Comparison of ENCODE assay signal across 13 cellular contexts in the genomic region with DNA sequence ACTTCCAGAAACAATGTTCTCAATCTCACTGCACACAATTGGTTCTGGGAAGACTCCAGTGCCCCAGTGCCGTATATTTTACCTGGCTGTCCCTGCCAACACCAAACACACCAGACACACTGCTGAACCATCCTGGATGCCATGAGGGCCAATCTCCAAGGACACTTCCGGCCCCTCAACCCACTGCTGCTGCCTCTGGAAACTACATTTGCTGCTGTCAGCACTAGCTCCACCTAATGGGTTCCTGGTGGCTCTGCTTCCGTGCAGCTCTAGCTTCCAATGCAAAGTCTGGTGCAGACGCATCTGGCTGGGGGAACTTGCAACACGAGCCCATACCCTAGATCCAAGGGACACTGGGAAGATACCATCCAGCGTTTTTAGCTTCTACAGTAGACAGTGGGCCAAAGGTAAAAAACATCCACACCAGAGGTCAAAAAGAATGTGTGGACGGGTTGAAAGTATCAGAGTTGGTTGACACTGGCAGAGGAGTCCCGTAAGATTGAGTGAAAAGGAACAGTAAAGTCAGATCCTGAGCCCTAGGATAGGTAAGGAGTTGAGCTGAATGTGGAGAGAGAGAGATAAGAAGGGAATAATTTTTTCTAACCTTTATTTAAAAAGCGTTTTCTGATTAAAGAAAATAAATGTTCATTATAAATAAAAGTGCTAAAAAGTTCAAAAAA.
DNase-seq lines count a peak whose midpoint lies in the region; TF ChIP-seq lines count a peak whose summit lies in the region.
"Had no signal": no experiment of that assay in that cellular context is flagged by ENCODE, and none has a peak within 500 bp of the region (broad histone marks: within the 10 kb centered on the region; RNA-seq: fewer than 3 reads in every experiment).

No MANE protein-coding gene starts in this region.

- H3K27ac Mint-ChIP-seq in H9, result no peak overlapping the region

- no peak overlapping the region for H3K18ac ChIP-seq in H9 (ENCODE audit: insufficient read length, low read depth, low read length)

- H3K9ac ChIP-seq in H9 (ENCODE audit: extremely low read depth, insufficient read length, low read length) (no peak overlapping the region), SK-N-SH (no peak overlapping the region)

- no peak overlapping the region for H3K23ac ChIP-seq in H9 (ENCODE audit: insufficient read length, low read depth, low read length)

- WGBS in H9 (ENCODE audit: extremely low coverage, insufficient read length, low lambda C conversion rate), result no CpG with 5 or more reads among the region's 9 CpGs
- 43% methylated on average over 9 of the region's 9 CpGs for WGBS in SK-N-SH (ENCODE audit: low lambda C conversion rate)

- H3T11ph ChIP-seq in H9 (ENCODE audit: low read length), result no peak overlapping the region

- no peak overlapping the region for H4K5ac ChIP-seq in H9 (ENCODE audit: insufficient read length, low read depth, low read length)

- H2AFZ ChIP-seq in H9 (ENCODE audit: low read length), result no peak overlapping the region
- no peak overlapping the region for H2AFZ ChIP-seq in SK-N-SH (ENCODE audit: low read depth)

- TF ChIP-seq CTCF in BJ (IDR thresholded peaks at IDR 0.05; ENCODE audit: insufficient read depth, low read depth, low read length), result peak; percentile 21; the same call in 1 of the 2 replicates
- peak; percentile 58 for TF ChIP-seq CTCF in H9 (conservative IDR thresholded peaks at IDR 0.05)
- TF ChIP-seq CTCF in SK-N-SH (IDR thresholded peaks at IDR 0.05), result peak; percentile 7; the same call in 1 of the 2 replicates

- CTCF ChIA-PET in BJ (lab: Yijun Ruan, JAX) (no interaction called here), SK-N-SH (lab: Yijun Ruan, JAX) (interaction anchor here (1.4 kb wide), 1 partner anchor 73 kb away, joined by 3 read pairs; no protein-coding TSS in a partner anchor)

- peaks cover 11 to 17% of the 10 kb centered on the region in 2 experiments for H3K4me1 Mint-ChIP-seq in H9

- H3K4me2 ChIP-seq in H9 (ENCODE audit: insufficient read depth, insufficient read length, low read length), result no peak overlapping the region
- no peak overlapping the region for H3K4me2 ChIP-seq in SK-N-SH

- H2BK12ac ChIP-seq in H9 (ENCODE audit: insufficient read length, low read depth, low read length), result no peak overlapping the region

- no peaks in the 10 kb centered on the region for H3K79me1 ChIP-seq in H9 (ENCODE audit: insufficient read depth, low read depth, low read length, poor library complexity, severe bottlenecking)

- H3K36me3 ChIP-seq in BJ (ENCODE audit: control insufficient read depth, insufficient read depth, low read length), result no peaks in the 10 kb centered on the region
- no peaks in the 10 kb centered on the region for H3K36me3 ChIP-seq in SK-N-SH (replicated peaks in 1 of 2; ENCODE audit: control insufficient read depth in 1 of 2, insufficient read depth in 2 of 2, low read length in 1 of 2)
- H3K36me3 ChIP-seq: neutrophil, upper lobe of left lung had no signal

- H3K4me3 Mint-ChIP-seq in H9, result no peak overlapping the region

- peaks cover 3% of the 10 kb centered on the region; the same call in 1 of the 2 replicates for H3K27me3 Mint-ChIP-seq in H9 (ENCODE audit: low read depth)

- no peak overlapping the region for H2BK15ac ChIP-seq in H9 (ENCODE audit: low read depth, low read length)

- H2AK5ac ChIP-seq in H9 (ENCODE audit: insufficient read length, low read length), result no peak overlapping the region

- no peak overlapping the region for H4K8ac ChIP-seq in H9 (replicated peaks; ENCODE audit: insufficient read length, low read depth, low read length)

- DNase-seq in BJ (ENCODE audit: low read depth) (no peak), H9 (peak; percentile 81), SK-N-SH (peak; percentile 11), iPS DF 19.7 (ENCODE audit: low read depth, low spot score) (peak; percentile 65), MV-4-11 (lab: John Stamatoyannopoulos, UW) (no peak), NOMO-1 treated with dmso at 0.1 percent for 144 hours (lab: John Stamatoyannopoulos, UW; ENCODE audit: unreplicated experiment) (no peak), NCI-H1417 (lab: John Stamatoyannopoulos, UW) (no peak)
- no peak for DNase-seq in stimulated activated CD4-positive, alpha-beta T cell treated with anti-CD3 and anti-CD28 coated beads, Interleukin-15, amount 100 ng/mL, for 24 hours
- DNase-seq: cerebellar nuclear complex, NCI-H187, SW 1271, upper lobe of left lung had no signal

- H4K91ac ChIP-seq in H9 (ENCODE audit: insufficient read length, low read depth, low read length), result no peak overlapping the region

- no peak overlapping the region for H2BK5ac ChIP-seq in H9 (ENCODE audit: insufficient read length, low read length)

- no peaks in the 10 kb centered on the region for H3K27me3 ChIP-seq in BJ (ENCODE audit: control insufficient read depth, insufficient read depth, low read length)
- no peaks in the 10 kb centered on the region for H3K27me3 ChIP-seq in H9 (ENCODE audit: insufficient read depth, low read length)
- peaks cover 4% of the 10 kb centered on the region for H3K27me3 ChIP-seq in SK-N-SH (ENCODE audit: insufficient read depth)
- H3K27me3 ChIP-seq: neutrophil, upper lobe of left lung had no signal

- H3K56ac ChIP-seq in H9 (ENCODE audit: insufficient read length, low read depth, low read length), result no peak overlapping the region

- no peak for TF ChIP-seq EP300 in SK-N-SH (IDR thresholded peaks at IDR 0.05; ENCODE audit: borderline replicate concordance in 1 of 2, low read depth in 1 of 2, low read length in 1 of 2)

- H3K79me2 ChIP-seq in H9 (ENCODE audit: insufficient read depth, low read length), result no peaks in the 10 kb centered on the region
- no peaks in the 10 kb centered on the region for H3K79me2 ChIP-seq in SK-N-SH (ENCODE audit: insufficient read depth)

- H3K4me1 ChIP-seq in H9 (ENCODE audit: insufficient read depth, low read length) (peaks cover 2% of the 10 kb centered on the region; the same call in 1 of the 2 replicates), SK-N-SH (ENCODE audit: control insufficient read depth in 1 of 2, insufficient read depth in 2 of 2, low read depth in 1 of 2, low read length in 1 of 2) (no peaks in the 10 kb centered on the region; a peak in 1 of 4 replicates)
- H3K4me1 ChIP-seq: upper lobe of left lung had no signal

- no peaks in the 10 kb centered on the region for H3K23me2 ChIP-seq in H9 (ENCODE audit: insufficient read length, low read depth, low read length, poor library complexity, severe bottlenecking)

- H2BK120ac ChIP-seq in H9 (ENCODE audit: low read depth, low read length, poor library complexity, severe bottlenecking), result no peak overlapping the region

- H3K4ac ChIP-seq in H9 (ENCODE audit: low read depth, low read length), result no peak overlapping the region

- H3K9me3 ChIP-seq in H9 (ENCODE audit: control insufficient read depth, low read depth, low read length) (no peaks in the 10 kb centered on the region), SK-N-SH (no peaks in the 10 kb centered on the region)
- H3K9me3 ChIP-seq: neutrophil, upper lobe of left lung had no signal

- no peak overlapping the region for H3K4me3 ChIP-seq in BJ (ENCODE audit: low read depth, low read length)
- no peak overlapping the region for H3K4me3 ChIP-seq in SK-N-SH (ENCODE audit: low read depth in 2 of 2, low read length in 1 of 2)
- H3K4me3 ChIP-seq: upper lobe of left lung had no signal

- no peak overlapping the region for H3K14ac ChIP-seq in H9 (ENCODE audit: insufficient read depth, low read length)

- no peaks in the 10 kb centered on the region for H4K20me1 ChIP-seq in H9 (ENCODE audit: control insufficient read depth, insufficient read depth, insufficient read length)
- H4K20me1 ChIP-seq in SK-N-SH (ENCODE audit: insufficient read depth), result no peaks in the 10 kb centered on the region

- H3K9me3 Mint-ChIP-seq in H9, result no peaks in the 10 kb centered on the region

- H3K27ac ChIP-seq in H9 (ENCODE audit: insufficient read length, low read depth, low read length), result no peak overlapping the region
- H3K27ac ChIP-seq in SK-N-SH (ENCODE audit: low read depth in 2 of 2, low read length in 1 of 2), result no peak overlapping the region
- H3K27ac ChIP-seq: neutrophil, upper lobe of left lung had no signal

- no peaks in the 10 kb centered on the region for H3K36me3 Mint-ChIP-seq in H9 (ENCODE audit: insufficient read depth in 1 of 3, low read depth in 3 of 3)

- POLR2A ChIA-PET in BJ (lab: Charles Lee), result no interaction called here
- POLR2A ChIA-PET in SK-N-SH (lab: Yijun Ruan, JAX), result no interaction called here

- TF ChIP-seq RAD21 in SK-N-SH (IDR thresholded peaks at IDR 0.05; ENCODE audit: low read length), result no peak

- H3F3A ChIP-seq in SK-N-SH (replicated peaks; ENCODE audit: insufficient read depth), result no peaks in the 10 kb centered on the region

- H2BK20ac ChIP-seq in H9 (ENCODE audit: low read depth, low read length, poor library complexity, severe bottlenecking), result no peak overlapping the region

- no peaks in the 10 kb centered on the region for H3K9me2 ChIP-seq in SK-N-SH

TF ChIP-seq in SK-N-SH, 30 proteins besides CTCF, POLR2A, EP300 and RAD21:
- no peak for TF ChIP-seq ELF1 (IDR thresholded peaks at IDR 0.05)
- TF ChIP-seq TCF12 (IDR thresholded peaks at IDR 0.05), result no peak
- no peak for TF ChIP-seq RXRA (IDR thresholded peaks at IDR 0.05; ENCODE audit: borderline replicate concordance, low read depth)
- TF ChIP-seq USF2 (IDR thresholded peaks at IDR 0.05; ENCODE audit: borderline replicate concordance, low read depth, low read length), result no peak

Comparison
In these comparisons a context has a peak if more than half of its experiments do, and no peak if none do; other contexts are left out.
1. DNase-seq: peak in H9 (single experiment), SK-N-SH (single experiment) and iPS DF 19.7 (single experiment); none in BJ (single experiment), MV-4-11 (single experiment), stimulated activated CD4-positive, alpha-beta T cell treated with anti-CD3 and anti-CD28 coated beads, Interleukin-15, amount 100 ng/mL, for 24 hours (single experiment), NOMO-1 treated with dmso at 0.1 percent for 144 hours (single experiment) and NCI-H1417 (0 of 3).
2. CTCF ChIP-seq: peak in every context shown above with its lines; median percentile 58 in H9; 21 in BJ; 7 in SK-N-SH.